1 cellular context compared by ENCODE assay signal in the genomic region with DNA sequence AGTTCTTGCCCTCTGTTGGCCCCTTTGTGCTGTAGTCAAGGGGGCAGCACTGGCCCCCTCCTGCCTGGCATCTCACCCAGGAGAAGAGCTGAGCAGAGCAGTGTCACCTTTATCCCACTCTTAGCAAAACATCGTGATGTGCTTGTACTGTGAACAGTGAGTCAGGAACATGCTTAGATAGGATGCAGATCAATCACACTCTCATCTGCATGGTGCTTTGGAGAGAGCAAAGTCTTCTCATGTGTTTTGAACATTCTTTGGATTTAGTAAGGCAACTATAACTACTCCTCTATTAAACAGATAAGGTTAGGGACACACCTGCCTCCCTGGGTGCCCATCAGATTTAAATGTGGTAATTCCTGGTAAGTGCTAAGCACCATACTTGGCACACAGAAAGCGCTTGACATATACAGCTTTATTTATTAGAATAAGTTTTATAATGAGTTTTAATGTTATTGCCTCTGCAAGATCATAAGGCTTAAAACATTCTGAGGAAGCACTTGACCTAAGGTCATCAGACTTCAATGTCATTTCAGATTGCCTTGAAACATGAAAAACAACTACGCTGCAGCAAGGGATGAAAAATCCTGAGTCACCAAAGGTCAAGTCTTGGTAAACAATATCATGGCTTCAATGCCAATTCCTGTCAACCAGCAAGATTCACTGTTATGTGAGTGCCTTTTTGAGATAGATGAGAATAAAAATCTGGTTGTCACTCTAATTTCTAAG.
TF ChIP-seq lines count a peak whose summit lies in the region.

No MANE protein-coding gene starts in this region.

TF ChIP-seq in GM23338, 12 proteins besides CTCF, POLR2A, EP300 and RAD21 (continued from another document):
- no peak for TF ChIP-seq ZNF462 (CRISPR knock-in tag; IDR thresholded peaks at IDR 0.05)
- TF ChIP-seq CREB1 (CRISPR knock-in tag; IDR thresholded peaks at IDR 0.05; ENCODE audit: low read depth): no peak
